ENCODE assay signal across 8 cellular contexts in genomic region chr17:30477083-30477757, GRCh38. TPM values are rescaled to one million over a fixed set of nuclear protein-coding genes. Genes with fewer than 3 reads are reported as not detected.
DNase-seq lines count a peak whose midpoint lies in the region; ATAC-seq and TF ChIP-seq lines count a peak whose summit lies in the region.

Gene GOSR1 (plus strand): TSS chr17:30477408. CDS start chr17:30477434, 26 bp downstream.

- H3K27ac ChIP-seq in AG04450 (ENCODE audit: low read depth, low read length): peak within 1 kb of the TSS; percentile 74
- peak within 1 kb of the TSS; percentile 95 for H3K27ac ChIP-seq in WERI-Rb-1
- peak within 1 kb of the TSS; percentile 91 for H3K27ac ChIP-seq in mammary epithelial cell (ENCODE audit: insufficient read depth, low read depth, low read length)
- peak within 1 kb of the TSS; percentile 76 for H3K27ac ChIP-seq in iPS-20b (ENCODE audit: low read length)
- H3K27ac ChIP-seq in skin epidermis: peak within 1 kb of the TSS; percentile 79 to 99 (median 97)

- peak; percentile 90 for ATAC-seq in GM18868 (IDR thresholded peaks at IDR 0.05; ENCODE audit: unreplicated experiment)
- peak; percentile 97 for ATAC-seq in HG03108 (IDR thresholded peaks at IDR 0.05; ENCODE audit: unreplicated experiment)

- H3K4me3 ChIP-seq in AG04450 (ENCODE audit: low read depth, low read length) (peak within 1 kb of the TSS; percentile 75), WERI-Rb-1 (ENCODE audit: low read depth, low read length) (peak within 1 kb of the TSS; percentile 60), mammary epithelial cell (replicated peaks in 1 of 3; ENCODE audit: insufficient read depth in 1 of 3, low read depth in 2 of 3, low read length in 3 of 3) (peak within 1 kb of the TSS; percentile 81 to 99 (median 86)), iPS-20b (ENCODE audit: low read length) (peak within 1 kb of the TSS; percentile 97), skin epidermis (peak within 1 kb of the TSS; percentile 80 to 97 (median 87))

- peak within 1 kb of the TSS; percentile 91 for H3K9ac ChIP-seq in mammary epithelial cell (ENCODE audit: insufficient read depth, low read length)
- peak within 1 kb of the TSS; percentile 98 for H3K9ac ChIP-seq in iPS-20b (ENCODE audit: low read depth, low read length)

- peak within 1 kb of the TSS; percentile 89 for H3K4me2 ChIP-seq in mammary epithelial cell (ENCODE audit: insufficient read depth, low read depth, low read length)

- H2AFZ ChIP-seq in mammary epithelial cell (ENCODE audit: low read depth, low read length): peak within 1 kb of the TSS; percentile 93

- H3K79me2 ChIP-seq in mammary epithelial cell (ENCODE audit: insufficient read depth, low read length): peaks cover 32% of the 10 kb centered on the region

- TF ChIP-seq CTCF in AG04450 (IDR thresholded peaks at IDR 0.05; ENCODE audit: low read depth, low read length) (peak; percentile 81), WERI-Rb-1 (IDR thresholded peaks at IDR 0.05; ENCODE audit: low read depth, low read length) (peak; percentile 83), mammary epithelial cell (conservative IDR thresholded peaks at IDR 0.05 in 1 of 2, IDR thresholded peaks at IDR 0.05 in 1 of 2; ENCODE audit: extremely low read depth in 1 of 2, insufficient read depth in 1 of 2, low read depth in 1 of 2, low read length in 2 of 2) (peak; percentile 59 to 79)

- H3K4me1 ChIP-seq in mammary epithelial cell (ENCODE audit: insufficient read depth, low read length) (peaks cover 17% of the 10 kb centered on the region), iPS-20b (ENCODE audit: insufficient read depth, low read length) (no peaks in the 10 kb centered on the region)

- in situ Hi-C loops in mammary epithelial cell (cut with MboI; ENCODE audit: low sequenced_read_pairs in 2 of 2): no loop called here

- no peaks in the 10 kb centered on the region for H3K27me3 ChIP-seq in AG04450 (ENCODE audit: control insufficient read depth, insufficient read depth, low read length)
- no peaks in the 10 kb centered on the region for H3K27me3 ChIP-seq in WERI-Rb-1 (ENCODE audit: insufficient read depth, low read depth, severe bottlenecking)
- no peaks in the 10 kb centered on the region for H3K27me3 ChIP-seq in mammary epithelial cell (ENCODE audit: insufficient read depth, low read length)
- H3K27me3 ChIP-seq in iPS-20b (ENCODE audit: insufficient read depth, low read length): no peaks in the 10 kb centered on the region

- H3K36me3 ChIP-seq in WERI-Rb-1: peaks cover 29% of the 10 kb centered on the region
- peaks cover 11% of the 10 kb centered on the region for H3K36me3 ChIP-seq in mammary epithelial cell (ENCODE audit: insufficient read depth, low read length)
- H3K36me3 ChIP-seq in iPS-20b (ENCODE audit: insufficient read depth, low read depth, low read length): peaks cover 29% of the 10 kb centered on the region

- H3K9me3 ChIP-seq in AG04450 (ENCODE audit: control insufficient read depth, insufficient read depth, low read length): peaks cover 3% of the 10 kb centered on the region; the same call in 1 of the 2 replicates
- H3K9me3 ChIP-seq in WERI-Rb-1 (ENCODE audit: severe bottlenecking): no peaks in the 10 kb centered on the region
- H3K9me3 ChIP-seq in mammary epithelial cell (replicated peaks; ENCODE audit: insufficient read depth, low read length): no peaks in the 10 kb centered on the region
- no peaks in the 10 kb centered on the region for H3K9me3 ChIP-seq in iPS-20b (ENCODE audit: insufficient read depth, low read depth, low read length)

- DNase-seq in AG04450 (ENCODE audit: low read depth, low spot score) (peak; percentile 90), NCI-H2196 (lab: John Stamatoyannopoulos, UW; ENCODE audit: unreplicated experiment) (peak; percentile 78), WERI-Rb-1 (peak; percentile 93), mammary epithelial cell (peak; percentile 90)

- BruUV-seq in mammary epithelial cell (replicated peaks; lab: Mats Ljungman, UMichigan): no TSS peak

- dilution Hi-C loops in mammary epithelial cell (cut with HindIII; ENCODE audit: low sequenced_read_pairs): no loop called here

- CTCF ChIA-PET in AG04450 (lab: Charles Lee): interaction anchor here (0.6 to 2.3 kb wide), 32 partner anchors 8 to 372 kb away, joined by 3 to 28 read pairs (median 3); partner anchors contain the start of gene CRLF3
- CTCF ChIA-PET in mammary epithelial cell (lab: Charles Lee; ENCODE audit: low non-redundant PET): interaction anchor here (0.6 kb wide), 1 partner anchor 82 kb away, joined by 8 read pairs; no protein-coding TSS in a partner anchor

- H4K20me1 ChIP-seq in mammary epithelial cell (ENCODE audit: insufficient read depth, low read length): no peaks in the 10 kb centered on the region

- WGBS in mammary epithelial cell (ENCODE audit: low coverage, missing lambda C conversion rate): under 1% methylated on average over 22 of the region's 36 CpGs

- POLR2A ChIA-PET in AG04450 (lab: Yijun Ruan, JAX): interaction anchor here (0.7 to 1.4 kb wide), 4 partner anchors 17 to 186 kb away, joined by 3 to 4 read pairs (median 3); partner anchors contain the start of gene BLMH

- intact Hi-C loops in mammary epithelial cell (cut with micrococcal nuclease): loop anchor here (1.0 to 10.0 kb wide), 5 partner anchors 123 to 375 kb away; partner anchors contain the start of gene CRLF3

RNA-seq across cellular contexts. Expression of gene GOSR1, which starts in this region (rescaled TPM):
- polyA plus RNA-seq in AG04450 (2011; rRNA removed) (21.1 and 28.5 TPM in 2 replicates), mammary epithelial cell (24.8 TPM)
- polyA minus RNA-seq in AG04450 (2011; rRNA and poly(A)+ RNA removed): 29.9 and 43.0 TPM in 2 replicates
- total RNA-seq in mammary epithelial cell: 10 to 100 TPM; 27.8 to 54.6 TPM
- 16.6 TPM for polyA minus RNA-seq in mammary epithelial cell

Comparison
In these comparisons a context has a peak if more than half of its experiments do, and no peak if none do; other contexts are left out.
1. Peak in every context shown above with its lines: DNase-seq, ATAC-seq, H3K4me3 ChIP-seq and H3K27ac ChIP-seq.